ENCODE assay signal across 7 cellular contexts in the genomic region with DNA sequence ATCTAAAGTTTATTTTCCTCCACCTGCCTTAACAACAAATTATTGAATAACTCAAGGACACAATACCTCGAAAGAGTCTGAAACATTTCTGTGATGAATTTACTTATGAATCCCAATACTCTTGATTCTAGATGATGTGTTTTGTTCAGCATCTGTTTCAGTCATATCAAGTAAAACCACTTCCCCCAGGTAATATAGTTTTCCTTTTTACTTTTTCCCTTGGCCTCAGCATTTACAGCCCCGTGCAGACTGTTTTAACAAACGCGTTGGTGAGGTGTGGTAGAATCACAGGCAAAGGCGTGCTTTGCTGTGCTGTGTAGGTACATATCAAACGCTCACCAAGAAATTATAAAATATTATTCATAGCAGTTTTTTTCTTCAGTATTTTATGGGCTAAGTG.
DNase-seq lines count a peak whose midpoint lies in the region; ATAC-seq, FAIRE-seq and TF ChIP-seq lines count a peak whose summit lies in the region.
"Not testable (repeated sequence)": the region's sequence is repeated elsewhere in the genome, so short reads cannot be mapped to it uniquely, and the experiment has no call there.

No MANE protein-coding gene starts in this region.

- H2AFZ ChIP-seq in Loucy (ENCODE audit: low read length); GM12878 (ENCODE audit: control insufficient read depth, low read depth, low read length): not testable (repeated sequence)

- not testable (repeated sequence) for H3K27me3 Mint-ChIP-seq in CD8-positive, alpha-beta T cell (ENCODE audit: low read depth); activated CD4-positive, alpha-beta T cell treated with anti-CD3 and anti-CD28 coated beads, Interleukin-2, amount 10 ng/mL, durations not matched to agents 7 days and 5 days; activated naive CD4-positive, alpha-beta T cell treated with anti-CD3 and anti-CD28 coated beads, Interleukin-2, amount 10 ng/mL, durations not matched to agents 7 days and 5 days; stimulated activated naive CD8-positive, alpha-beta T cell treated with anti-CD3 and anti-CD28 coated beads, Interleukin-15, amount 100 ng/mL, for 72 hours

- peak; percentile 7 for FAIRE-seq in GM12878 (lab: Jason Lieb, UNC)

- TF ChIP-seq RAD21 in GM12878 (IDR thresholded peaks at IDR 0.05; ENCODE audit: insufficient read depth, low read depth, low read length): not testable (repeated sequence)

- not testable (repeated sequence) for BruUV-seq in GM12878 (replicated peaks; lab: Mats Ljungman, UMichigan)

- H3K9me2 ChIP-seq in Loucy (replicated peaks; ENCODE audit: low read depth, low read length): not testable (repeated sequence)

- peak overlapping the region; percentile 90 for H3K27ac Mint-ChIP-seq in CD8-positive, alpha-beta T cell
- H3K27ac Mint-ChIP-seq in activated CD4-positive, alpha-beta T cell treated with anti-CD3 and anti-CD28 coated beads, Interleukin-2, amount 10 ng/mL, durations not matched to agents 7 days and 5 days: peak overlapping the region; percentile 57
- H3K27ac Mint-ChIP-seq in activated naive CD4-positive, alpha-beta T cell treated with anti-CD3 and anti-CD28 coated beads, Interleukin-2, amount 10 ng/mL, durations not matched to agents 7 days and 5 days: peak overlapping the region; percentile 89
- peak overlapping the region in 1 of 2 donors; percentile 77 for H3K27ac Mint-ChIP-seq in stimulated activated naive CD8-positive, alpha-beta T cell treated with anti-CD3 and anti-CD28 coated beads, Interleukin-15, amount 100 ng/mL, for 72 hours

- ATAC-seq in CD8-positive, alpha-beta T cell; GM12878: not testable (repeated sequence)
- peak; percentile 31 for ATAC-seq in stimulated activated naive CD8-positive, alpha-beta T cell treated with anti-CD3 and anti-CD28 coated beads, Interleukin-15, amount 100 ng/mL, for 72 hours

- not testable (repeated sequence) for H3K9me3 Mint-ChIP-seq in CD8-positive, alpha-beta T cell; activated CD4-positive, alpha-beta T cell treated with anti-CD3 and anti-CD28 coated beads, Interleukin-2, amount 10 ng/mL, durations not matched to agents 7 days and 5 days; activated naive CD4-positive, alpha-beta T cell treated with anti-CD3 and anti-CD28 coated beads, Interleukin-2, amount 10 ng/mL, durations not matched to agents 7 days and 5 days; stimulated activated naive CD8-positive, alpha-beta T cell treated with anti-CD3 and anti-CD28 coated beads, Interleukin-15, amount 100 ng/mL, for 72 hours

- peak overlapping the region in 7 of 11 experiments; percentile 59 to 87 (median 76); a peak in 9 of 22 replicates for H3K4me2 ChIP-seq in BLaER1 treated with 17β-estradiol and CSF1 and Interleukin-3, amounts not matched to agents 10 nM and 100 nM
- not testable (repeated sequence) for H3K4me2 ChIP-seq in Loucy (ENCODE audit: low read depth, low read length, poor library complexity, severe bottlenecking); GM12878 (ENCODE audit: control insufficient read depth, insufficient read depth)

- in situ Hi-C loops in GM12878 (cut with MboI): not testable (repeated sequence)

- H3K27me3 ChIP-seq in BLaER1 treated with 17β-estradiol and CSF1 and Interleukin-3, amounts not matched to agents 10 nM and 100 nM; CD8-positive, alpha-beta T cell (ENCODE audit: insufficient read depth, low read length); Loucy (ENCODE audit: insufficient read depth, low read length, poor library complexity, severe bottlenecking); GM12878 (replicated peaks in 1 of 2; ENCODE audit: control insufficient read depth in 2 of 2, insufficient read depth in 2 of 2, low read length in 1 of 2): not testable (repeated sequence)

- RAD21 ChIA-PET in GM12878 (lab: Charles Lee; ENCODE audit: unreplicated experiment): not testable (repeated sequence)

- 0 out of 22 replicates have a peak, but pooled peaks cover 0 to 15% (median 0%) of the 10 kb centered on the region in 11 experiments for H4K20me1 ChIP-seq in BLaER1 treated with 17β-estradiol and CSF1 and Interleukin-3, amounts not matched to agents 10 nM and 100 nM
- H4K20me1 ChIP-seq in Loucy (ENCODE audit: insufficient read depth, low read length, poor library complexity, severe bottlenecking); GM12878 (ENCODE audit: control insufficient read depth, insufficient read depth): not testable (repeated sequence)

- intact Hi-C loops in CD8-positive, alpha-beta T cell (cut with DNase I, micrococcal nuclease); GM12878 (cut with micrococcal nuclease; ENCODE audit: unreplicated experiment): not testable (repeated sequence)

- CTCF ChIA-PET in CD8-positive, alpha-beta T cell (lab: Charles Lee); activated CD4-positive, alpha-beta T cell treated with anti-CD3 and anti-CD28 coated beads, Interleukin-2, amount 10 ng/mL, durations not matched to agents 7 days and 5 days (lab: Charles Lee); activated naive CD4-positive, alpha-beta T cell treated with anti-CD3 and anti-CD28 coated beads, Interleukin-2, amount 10 ng/mL, durations not matched to agents 7 days and 5 days (lab: Charles Lee); GM12878 (lab: Yijun Ruan, JAX): not testable (repeated sequence)

- 94% methylated on average over 6 of the region's 6 CpGs for WGBS in GM12878 (ENCODE audit: insufficient coverage, insufficient replicate concordance, low lambda C conversion rate, missing lambda C conversion rate)

- not testable (repeated sequence) for H3K4me3 ChIP-seq in BLaER1 treated with 17β-estradiol and CSF1 and Interleukin-3, amounts not matched to agents 10 nM and 100 nM; CD8-positive, alpha-beta T cell (ENCODE audit: low read depth, low read length); GM12878
- H3K4me3 ChIP-seq in Loucy (ENCODE audit: low read length, poor library complexity, severe bottlenecking): peak overlapping the region; percentile 16

- not testable (repeated sequence) for H3F3A ChIP-seq in Loucy (ENCODE audit: low read depth)

- peaks cover 16% of the 10 kb centered on the region; the same call in 1 of the 2 replicates for H3K79me2 ChIP-seq in Loucy (ENCODE audit: insufficient read depth, low read length)
- H3K79me2 ChIP-seq in GM12878 (ENCODE audit: control insufficient read depth, insufficient read depth, low read length): not testable (repeated sequence)

- not testable (repeated sequence) for H3K9ac ChIP-seq in BLaER1 treated with 17β-estradiol and CSF1 and Interleukin-3, amounts not matched to agents 10 nM and 100 nM; Loucy (ENCODE audit: low read depth, low read length, poor library complexity, severe bottlenecking); GM12878 (ENCODE audit: control insufficient read depth, insufficient read depth, low read length)

- H3K27ac ChIP-seq in BLaER1 treated with 17β-estradiol and CSF1 and Interleukin-3, amounts not matched to agents 10 nM and 100 nM; CD8-positive, alpha-beta T cell (ENCODE audit: low read depth, low read length); GM12878 (ENCODE audit: control insufficient read depth, insufficient read depth): not testable (repeated sequence)

- H3K36me3 ChIP-seq in BLaER1 treated with 17β-estradiol and CSF1 and Interleukin-3, amounts not matched to agents 10 nM and 100 nM; CD8-positive, alpha-beta T cell (ENCODE audit: insufficient read depth, low read length); Loucy (ENCODE audit: insufficient read depth, low read length); GM12878 (ENCODE audit: control insufficient read depth in 2 of 2, insufficient read depth in 2 of 2, low read length in 1 of 2): not testable (repeated sequence)

- not testable (repeated sequence) for H3K4me3 Mint-ChIP-seq in CD8-positive, alpha-beta T cell; activated CD4-positive, alpha-beta T cell treated with anti-CD3 and anti-CD28 coated beads, Interleukin-2, amount 10 ng/mL, durations not matched to agents 7 days and 5 days; activated naive CD4-positive, alpha-beta T cell treated with anti-CD3 and anti-CD28 coated beads, Interleukin-2, amount 10 ng/mL, durations not matched to agents 7 days and 5 days; stimulated activated naive CD8-positive, alpha-beta T cell treated with anti-CD3 and anti-CD28 coated beads, Interleukin-15, amount 100 ng/mL, for 72 hours

- POLR2A ChIA-PET in CD8-positive, alpha-beta T cell (lab: Charles Lee); activated CD4-positive, alpha-beta T cell treated with anti-CD3 and anti-CD28 coated beads, Interleukin-2, amount 10 ng/mL, durations not matched to agents 7 days and 5 days (lab: Charles Lee); GM12878 (lab: Charles Lee): not testable (repeated sequence)

- TF ChIP-seq EP300 in GM12878 (IDR thresholded peaks at IDR 0.05; ENCODE audit: borderline replicate concordance in 1 of 2, control insufficient read depth in 1 of 2, low read depth in 2 of 2, low read length in 2 of 2): not testable (repeated sequence)

- TF ChIP-seq POLR2A in GM12878 (IDR thresholded peaks at IDR 0.05; ENCODE audit: low read depth, low read length): not testable (repeated sequence)

- TF ChIP-seq CTCF in CD8-positive, alpha-beta T cell (IDR thresholded peaks at IDR 0.05); Loucy (conservative IDR thresholded peaks at IDR 0.05; ENCODE audit: low read length); GM12878 (IDR thresholded peaks at IDR 0.05 in 2 of 3, conservative IDR thresholded peaks at IDR 0.05 in 1 of 3; ENCODE audit: control insufficient read depth in 2 of 3, extremely low read depth in 1 of 3, insufficient read depth in 1 of 3, low read depth in 3 of 3, low read length in 3 of 3): not testable (repeated sequence)

- H3K4me1 Mint-ChIP-seq in CD8-positive, alpha-beta T cell (ENCODE audit: low read depth): peaks cover 66% of the 10 kb centered on the region
- H3K4me1 Mint-ChIP-seq in activated CD4-positive, alpha-beta T cell treated with anti-CD3 and anti-CD28 coated beads, Interleukin-2, amount 10 ng/mL, durations not matched to agents 7 days and 5 days: peaks cover 67% of the 10 kb centered on the region
- H3K4me1 Mint-ChIP-seq in activated naive CD4-positive, alpha-beta T cell treated with anti-CD3 and anti-CD28 coated beads, Interleukin-2, amount 10 ng/mL, durations not matched to agents 7 days and 5 days: peaks cover 73% of the 10 kb centered on the region
- peaks cover 81% of the 10 kb centered on the region for H3K4me1 Mint-ChIP-seq in stimulated activated naive CD8-positive, alpha-beta T cell treated with anti-CD3 and anti-CD28 coated beads, Interleukin-15, amount 100 ng/mL, for 72 hours

- not testable (repeated sequence) for H3K9me3 ChIP-seq in BLaER1 treated with 17β-estradiol and CSF1 and Interleukin-3, amounts not matched to agents 10 nM and 100 nM (replicated peaks in 1 of 11); CD8-positive, alpha-beta T cell (ENCODE audit: low read length); Loucy (ENCODE audit: insufficient read depth, low read depth, low read length); GM12878 (replicated peaks; ENCODE audit: control insufficient read depth, insufficient read depth, low read length)

- H3K36me3 Mint-ChIP-seq in CD8-positive, alpha-beta T cell: not testable (repeated sequence)
- peaks cover 26% of the 10 kb centered on the region for H3K36me3 Mint-ChIP-seq in activated CD4-positive, alpha-beta T cell treated with anti-CD3 and anti-CD28 coated beads, Interleukin-2, amount 10 ng/mL, durations not matched to agents 7 days and 5 days (ENCODE audit: low read depth)
- peaks cover 27% of the 10 kb centered on the region for H3K36me3 Mint-ChIP-seq in activated naive CD4-positive, alpha-beta T cell treated with anti-CD3 and anti-CD28 coated beads, Interleukin-2, amount 10 ng/mL, durations not matched to agents 7 days and 5 days

- H3K4me1 ChIP-seq in BLaER1 treated with 17β-estradiol and CSF1 and Interleukin-3, amounts not matched to agents 10 nM and 100 nM: peaks cover 34 to 89% (median 79%) of the 10 kb centered on the region in 10 experiments
- H3K4me1 ChIP-seq in CD8-positive, alpha-beta T cell (ENCODE audit: insufficient read depth, low read length): peaks cover 47% of the 10 kb centered on the region
- peaks cover 67% of the 10 kb centered on the region for H3K4me1 ChIP-seq in Loucy (ENCODE audit: insufficient read depth, low read length, poor library complexity, severe bottlenecking)
- H3K4me1 ChIP-seq in GM12878 (ENCODE audit: control insufficient read depth, insufficient read depth, low read length): not testable (repeated sequence)

- SMC1A ChIA-PET in GM12878 (lab: Charles Lee; ENCODE audit: uncharacterized antibody, unreplicated experiment): not testable (repeated sequence)

- DNase-seq in CD8-positive, alpha-beta T cell; activated CD4-positive, alpha-beta T cell treated with anti-CD3 and anti-CD28 coated beads, Interleukin-2, amount 10 ng/mL, durations not matched to agents 7 days and 5 days; activated naive CD4-positive, alpha-beta T cell treated with anti-CD3 and anti-CD28 coated beads, Interleukin-2, amount 10 ng/mL, durations not matched to agents 7 days and 5 days; GM12878 (ENCODE audit: low read depth, low spot score); stimulated activated naive CD8-positive, alpha-beta T cell treated with anti-CD3 and anti-CD28 coated beads, Interleukin-15, amount 100 ng/mL, for 72 hours: not testable (repeated sequence)
